ENCODE assay signal across 10 cellular contexts in genomic region chr6:130848945-130849344, GRCh38. TPM values are rescaled to one million over a fixed set of nuclear protein-coding genes. Genes with fewer than 3 reads are reported as not detected.
DNase-seq lines count a peak whose midpoint lies in the region; ATAC-seq and TF ChIP-seq lines count a peak whose summit lies in the region.
"Had no signal": no experiment of that assay in that cellular context is flagged by ENCODE, and none has a peak within 500 bp of the region (broad histone marks: within the 10 kb centered on the region; RNA-seq: fewer than 3 reads in every experiment).

No MANE protein-coding gene starts in this region.

- peaks cover 7% of the 10 kb centered on the region for H3K4me1 Mint-ChIP-seq in CD4-positive, alpha-beta T cell (ENCODE audit: low read depth)
- peaks cover 41% of the 10 kb centered on the region for H3K4me1 Mint-ChIP-seq in nephron progenitor cell

- H3K4me3 ChIP-seq in coronary artery, result no peak overlapping the region
- H3K4me3 ChIP-seq: psoas muscle, SK-N-MC had no signal

- H3K27ac Mint-ChIP-seq in CD4-positive, alpha-beta T cell, result no peak overlapping the region
- H3K27ac Mint-ChIP-seq in nephron progenitor cell, result no peak overlapping the region

- no peak for TF ChIP-seq CTCF in CD4-positive, alpha-beta T cell (IDR thresholded peaks at IDR 0.05)
- TF ChIP-seq CTCF in nephron progenitor cell (IDR thresholded peaks at IDR 0.05), result no peak
- no peak for TF ChIP-seq CTCF in coronary artery (IDR thresholded peaks at IDR 0.05)

- H3K27me3 ChIP-seq in CD4-positive, alpha-beta T cell (ENCODE audit: control insufficient read depth, insufficient read depth, low read length), result no peaks in the 10 kb centered on the region

- H3K9me3 Mint-ChIP-seq in CD4-positive, alpha-beta T cell, result no peaks in the 10 kb centered on the region
- H3K9me3 Mint-ChIP-seq in nephron progenitor cell, result no peaks in the 10 kb centered on the region

- H3K27me3 Mint-ChIP-seq in CD4-positive, alpha-beta T cell, result no peaks in the 10 kb centered on the region
- H3K27me3 Mint-ChIP-seq in nephron progenitor cell (ENCODE audit: low read depth, poor library complexity), result peaks cover 2% of the 10 kb centered on the region

- POLR2A ChIA-PET in CD4-positive, alpha-beta T cell (lab: Charles Lee), result no interaction called here

- H3K9me3 ChIP-seq in CD4-positive, alpha-beta T cell (ENCODE audit: control insufficient read depth, low read length), result no peaks in the 10 kb centered on the region
- H3K9me3 ChIP-seq: psoas muscle had no signal

- intact Hi-C loops in CD4-positive, alpha-beta T cell (cut with DNase I, micrococcal nuclease), result loop anchor here in 1 of 2 experiments (10.0 kb wide), 1 partner anchor 774 kb away; no protein-coding TSS in a partner anchor

- peak in 2 of 10 experiments; percentile 3 to 5 for DNase-seq in CD4-positive, alpha-beta T cell
- peak; percentile 63 for DNase-seq in activated effector memory CD4-positive, alpha-beta T cell treated with anti-CD3 and anti-CD28 coated beads, Interleukin-2, amount 50 U/mL, for 16 hours
- DNase-seq in nephron progenitor cell (no peak), mesenteric fat pad (ENCODE audit: low spot score) (no peak), DMS53 treated with DMSO at 0.1 percent for 48 hours (lab: John Stamatoyannopoulos, UW; ENCODE audit: unreplicated experiment) (no peak), coronary artery (ENCODE audit: low spot score) (no peak)
- DNase-seq: psoas muscle had no signal

- peak; percentile 91 for ATAC-seq in CD4-positive, alpha-beta T cell (ENCODE audit: poor library complexity)
- ATAC-seq in GM19452 (IDR thresholded peaks at IDR 0.05; ENCODE audit: unreplicated experiment), result peak; percentile 92
- ATAC-seq in HG03175 (IDR thresholded peaks at IDR 0.05; ENCODE audit: unreplicated experiment), result peak; percentile 80
- ATAC-seq: psoas muscle had no signal

- no peak overlapping the region for H3K4me3 Mint-ChIP-seq in CD4-positive, alpha-beta T cell
- H3K4me3 Mint-ChIP-seq in nephron progenitor cell, result no peak overlapping the region

- CTCF ChIA-PET in CD4-positive, alpha-beta T cell (lab: Charles Lee), result no interaction called here

- no peak overlapping the region for H3K27ac ChIP-seq in CD4-positive, alpha-beta T cell (ENCODE audit: low read depth, low read length)
- no peak overlapping the region for H3K27ac ChIP-seq in coronary artery
- H3K27ac ChIP-seq: psoas muscle, SK-N-MC had no signal

- no peaks in the 10 kb centered on the region for H3K36me3 Mint-ChIP-seq in CD4-positive, alpha-beta T cell (ENCODE audit: low read depth)
- peaks cover 16% of the 10 kb centered on the region for H3K36me3 Mint-ChIP-seq in nephron progenitor cell (ENCODE audit: low read depth)

RNA-seq across cellular contexts. Expression of gene SMLR1, which starts 21.7 kb away (rescaled TPM):
- total RNA-seq in CD4-positive, alpha-beta T cell, result not detected
- total RNA-seq in mesenteric fat pad, result not detected
- total RNA-seq: psoas muscle had no signal
